In genomic region chr2:224930124-224930523, GRCh38 we compare ENCODE assay signal across 13 cellular contexts.
A peak's percentile ranks its signal among the peaks of the same experiment; 100 is the strongest.
DNase-seq lines count a peak whose midpoint lies in the region; ATAC-seq lines count a peak whose summit lies in the region.
"Had no signal": no experiment of that assay in that cellular context is flagged by ENCODE, and none has a peak within 500 bp of the region (broad histone marks: within the 10 kb centered on the region; RNA-seq: fewer than 3 reads in every experiment).

No MANE protein-coding gene starts in this region.

- no peak for ATAC-seq in CD4-positive, CD25-positive, alpha-beta regulatory T cell (ENCODE audit: low read depth in 2 of 2)
- ATAC-seq in HG03175 (IDR thresholded peaks at IDR 0.05; ENCODE audit: unreplicated experiment) (peak; percentile 45), HG02798 (IDR thresholded peaks at IDR 0.05; ENCODE audit: poor library complexity, unreplicated experiment) (no peak)
- ATAC-seq: esophagus mucosa had no signal

- H3K9me3 Mint-ChIP-seq in CD4-positive, CD25-positive, alpha-beta regulatory T cell, result no peaks in the 10 kb centered on the region

- DNase-seq in CD4-positive, CD25-positive, alpha-beta regulatory T cell, result peak; percentile 33 to 76 (median 61)
- DNase-seq in T-helper 2 cell (peak in 3 of 5 experiments; percentile 7 to 94 (median 60)), iPS-NIHi11 (ENCODE audit: low spot score) (no peak), MG63 (no peak), hippocampal formation (lab: John Stamatoyannopoulos, UW) (no peak)
- DNase-seq in effector memory CD4-positive, alpha-beta T cell, result peak in 2 of 3 donors; percentile 21 to 36
- DNase-seq: caudate nucleus, COR-L47, NCI-H1436 treated with DMSO at 0.1 percent for 48 hours had no signal

- H3K4me1 Mint-ChIP-seq in CD4-positive, CD25-positive, alpha-beta regulatory T cell, result peaks cover 55 to 100% (median 90%) of the 10 kb centered on the region in 4 donors

- no peaks in the 10 kb centered on the region for H3K27me3 ChIP-seq in CD4-positive, CD25-positive, alpha-beta regulatory T cell (ENCODE audit: control insufficient read depth, insufficient read depth, low read length)
- H3K27me3 ChIP-seq in effector memory CD4-positive, alpha-beta T cell (replicated peaks; ENCODE audit: control insufficient read depth, insufficient read depth, low read length, poor library complexity, severe bottlenecking), result no peaks in the 10 kb centered on the region
- no peaks in the 10 kb centered on the region for H3K27me3 ChIP-seq in MG63

- peak overlapping the region; percentile 40 to 71 (median 56) for H3K4me3 Mint-ChIP-seq in CD4-positive, CD25-positive, alpha-beta regulatory T cell

- H3K27ac Mint-ChIP-seq in CD4-positive, CD25-positive, alpha-beta regulatory T cell, result peak overlapping the region; percentile 89 to 96 (median 96)

- H3K4me3 ChIP-seq in CD4-positive, CD25-positive, alpha-beta regulatory T cell (ENCODE audit: low read depth, low read length), result peak overlapping the region; percentile 62
- no peak overlapping the region for H3K4me3 ChIP-seq in effector memory CD4-positive, alpha-beta T cell (ENCODE audit: insufficient read depth, low read depth, low read length, poor library complexity, severe bottlenecking)
- H3K4me3 ChIP-seq in MG63, result no peak overlapping the region
- H3K4me3 ChIP-seq: prostate gland had no signal

- peaks cover 96% of the 10 kb centered on the region for H3K4me1 ChIP-seq in CD4-positive, CD25-positive, alpha-beta regulatory T cell (ENCODE audit: control insufficient read depth, insufficient read depth, low read length, poor library complexity, severe bottlenecking)
- peaks cover 75% of the 10 kb centered on the region for H3K4me1 ChIP-seq in effector memory CD4-positive, alpha-beta T cell (ENCODE audit: control insufficient read depth, insufficient read depth, low read length, poor library complexity, severe bottlenecking)

- peaks cover 38% of the 10 kb centered on the region for H3K36me3 Mint-ChIP-seq in CD4-positive, CD25-positive, alpha-beta regulatory T cell

- no peaks in the 10 kb centered on the region for H3K9me3 ChIP-seq in CD4-positive, CD25-positive, alpha-beta regulatory T cell (ENCODE audit: control insufficient read depth in 2 of 2, low read length in 2 of 2)
- H3K9me3 ChIP-seq in effector memory CD4-positive, alpha-beta T cell (ENCODE audit: control insufficient read depth, low read length), result no peaks in the 10 kb centered on the region
- H3K9me3 ChIP-seq in MG63, result no peaks in the 10 kb centered on the region
- H3K9me3 ChIP-seq: prostate gland had no signal

- H3K36me3 ChIP-seq in CD4-positive, CD25-positive, alpha-beta regulatory T cell (ENCODE audit: control insufficient read depth, insufficient read depth, low read length), result peaks cover 23% of the 10 kb centered on the region
- H3K36me3 ChIP-seq in effector memory CD4-positive, alpha-beta T cell (ENCODE audit: control insufficient read depth, insufficient read depth, low read length), result peaks cover 13% of the 10 kb centered on the region
- peaks cover 20% of the 10 kb centered on the region for H3K36me3 ChIP-seq in MG63
- H3K36me3 ChIP-seq: prostate gland had no signal

- no peaks in the 10 kb centered on the region for H3K27me3 Mint-ChIP-seq in CD4-positive, CD25-positive, alpha-beta regulatory T cell

- H3K27ac ChIP-seq in CD4-positive, CD25-positive, alpha-beta regulatory T cell (ENCODE audit: insufficient read depth, low read length, poor library complexity, severe bottlenecking), result peak overlapping the region; percentile 64
- peak overlapping the region; percentile 45 for H3K27ac ChIP-seq in effector memory CD4-positive, alpha-beta T cell (ENCODE audit: insufficient read depth, low read length, poor library complexity, severe bottlenecking)
- H3K27ac ChIP-seq: prostate gland had no signal

Comparison
In these comparisons a context has a peak if more than half of its experiments do, and no peak if none do; other contexts are left out.
1. DNase-seq: peak in CD4-positive, CD25-positive, alpha-beta regulatory T cell (3 of 3), T-helper 2 cell (3 of 5) and effector memory CD4-positive, alpha-beta T cell (2 of 3); none in iPS-NIHi11 (single experiment), MG63 (single experiment) and hippocampal formation (0 of 2).